Comparison of ENCODE assay signal across 15 cellular contexts in the genomic region with DNA sequence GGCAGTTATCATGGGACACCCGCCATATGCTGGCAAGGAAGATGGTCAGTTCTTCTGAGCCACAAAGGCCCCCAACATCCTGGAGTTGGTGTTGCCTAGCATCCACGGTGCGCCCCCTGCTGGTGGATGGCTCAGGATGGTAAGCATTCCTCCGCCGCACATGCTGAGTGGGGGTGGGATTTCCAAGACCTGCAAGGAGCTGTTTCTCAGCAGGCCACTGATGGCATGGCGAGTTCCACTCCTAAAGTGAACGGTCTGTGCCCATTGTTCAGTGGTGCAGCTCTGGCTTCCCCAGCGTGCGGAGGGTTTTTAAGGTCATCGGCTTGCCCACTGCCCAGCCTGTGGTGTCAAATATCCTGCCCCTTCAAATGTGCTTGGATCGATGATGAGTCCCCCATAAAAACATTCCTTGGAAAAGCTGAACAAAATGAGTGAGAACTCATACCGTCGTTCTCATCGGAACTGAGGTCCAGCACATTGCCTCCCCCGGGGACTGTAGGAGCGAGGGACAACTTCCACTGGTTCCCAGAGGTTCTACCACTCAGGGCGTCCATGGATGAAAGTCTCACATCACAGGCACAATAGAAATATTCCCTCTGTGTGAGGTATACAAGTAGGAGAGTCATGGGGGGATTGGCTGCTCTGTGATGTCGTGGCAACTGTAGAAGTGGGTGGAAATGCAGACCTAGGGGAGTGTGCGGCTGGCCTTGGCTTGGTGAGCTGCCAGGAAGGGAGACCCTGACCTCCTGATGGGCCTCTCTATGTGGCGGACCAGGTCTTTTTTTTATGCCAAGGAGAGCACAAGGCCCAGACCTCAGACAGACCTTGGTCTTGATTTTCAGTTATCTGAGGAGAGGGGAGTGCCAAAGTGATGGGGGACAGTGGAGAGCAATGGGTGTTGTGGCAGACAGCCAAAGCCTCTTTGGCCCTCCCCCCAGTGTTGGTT.
A peak's percentile ranks its signal among the peaks of the same experiment; 100 is the strongest.
DNase-seq lines count a peak whose midpoint lies in the region; ATAC-seq and TF ChIP-seq lines count a peak whose summit lies in the region.
"Had no signal": no experiment of that assay in that cellular context is flagged by ENCODE, and none has a peak within 500 bp of the region (broad histone marks: within the 10 kb centered on the region; RNA-seq: fewer than 3 reads in every experiment).

No MANE protein-coding gene starts in this region.

- no peaks in the 10 kb centered on the region for H3K27me3 Mint-ChIP-seq in stimulated activated naive B cell treated with anti-CD40 and anti-IgM and Interleukin-4, amounts not matched to agents 10 μg/mL and 1 μg/mL and 100 μg/mL, for 72 hours
- H3K27me3 Mint-ChIP-seq: activated B cell treated with CpG ODN at 0.5 μM for 24 hours had no signal

- H3K27me3 ChIP-seq in Peyer's patch (no peaks in the 10 kb centered on the region), subcutaneous abdominal adipose tissue (ENCODE audit: control insufficient read depth in 5 of 5, insufficient read depth in 4 of 5, low read length in 5 of 5) (no peaks in the 10 kb centered on the region)
- H3K27me3 ChIP-seq: thyroid gland had no signal

- H3K36me3 ChIP-seq in Peyer's patch: peaks cover 0 to 91% (median 0%) of the 10 kb centered on the region in 3 donors
- H3K36me3 ChIP-seq in subcutaneous abdominal adipose tissue (ENCODE audit: control insufficient read depth in 5 of 5, insufficient read depth in 5 of 5, low read length in 5 of 5): peaks cover 0 to 100% (median 99%) of the 10 kb centered on the region in 5 donors

- H3K4me1 Mint-ChIP-seq in stimulated activated naive B cell treated with anti-CD40 and anti-IgM and Interleukin-4, amounts not matched to agents 10 μg/mL and 1 μg/mL and 100 μg/mL, for 72 hours: no peaks in the 10 kb centered on the region
- H3K4me1 Mint-ChIP-seq: activated B cell treated with CpG ODN at 0.5 μM for 24 hours, nephron had no signal

- no peak overlapping the region for H3K27ac Mint-ChIP-seq in stimulated activated naive B cell treated with anti-CD40 and anti-IgM and Interleukin-4, amounts not matched to agents 10 μg/mL and 1 μg/mL and 100 μg/mL, for 72 hours
- H3K27ac Mint-ChIP-seq: activated B cell treated with CpG ODN at 0.5 μM for 24 hours, nephron had no signal

- H3K9ac ChIP-seq in subcutaneous abdominal adipose tissue (ENCODE audit: low read length in 5 of 5): no peak overlapping the region

- H3K4me3 ChIP-seq in Peyer's patch (no peak overlapping the region), subcutaneous abdominal adipose tissue (ENCODE audit: low read depth in 1 of 5, low read length in 5 of 5) (peak overlapping the region; percentile 31 to 67 (median 57)), foreskin fibroblast (ENCODE audit: low read depth in 1 of 2, low read length in 2 of 2) (no peak overlapping the region)
- H3K4me3 ChIP-seq: skin epidermis, thyroid gland had no signal

- TF ChIP-seq CTCF in Peyer's patch (IDR thresholded peaks at IDR 0.05) (no peak), foreskin fibroblast (IDR thresholded peaks at IDR 0.05; ENCODE audit: low read depth, low read length) (no peak)

- ATAC-seq in activated CD4-positive, CD25-positive, alpha-beta regulatory T cell treated with anti-CD3 and anti-CD28 coated beads, Interleukin-2, amount 50 U/mL, for 24 hours: no peak
- no peak for ATAC-seq in HG02588 (IDR thresholded peaks at IDR 0.05; ENCODE audit: unreplicated experiment)
- no peak for ATAC-seq in stimulated activated naive B cell treated with anti-CD40 and anti-IgM and Interleukin-4, amounts not matched to agents 10 μg/mL and 1 μg/mL and 100 μg/mL, for 72 hours (replicated peaks)
- ATAC-seq: activated T-cell treated with anti-CD3 and anti-CD28 coated beads, Interleukin-2, amount 50 U/mL, for 4 hours; left colon had no signal

- H3K9me3 ChIP-seq in Peyer's patch (peaks cover 5 to 100% (median 56%) of the 10 kb centered on the region in 4 donors), subcutaneous abdominal adipose tissue (ENCODE audit: control insufficient read depth in 5 of 5, low read length in 5 of 5) (peaks cover 99 to 100% (median 100%) of the 10 kb centered on the region in 5 donors)

- H3K4me1 ChIP-seq in Peyer's patch (no peaks in the 10 kb centered on the region), subcutaneous abdominal adipose tissue (ENCODE audit: control insufficient read depth in 5 of 5, insufficient read depth in 5 of 5, low read length in 5 of 5) (no peaks in the 10 kb centered on the region)
- H3K4me1 ChIP-seq: thyroid gland had no signal

- peaks cover 98 to 100% of the 10 kb centered on the region in 2 donors for H3K36me3 Mint-ChIP-seq in stimulated activated naive B cell treated with anti-CD40 and anti-IgM and Interleukin-4, amounts not matched to agents 10 μg/mL and 1 μg/mL and 100 μg/mL, for 72 hours

- DNase-seq in activated CD4-positive, CD25-positive, alpha-beta regulatory T cell treated with anti-CD3 and anti-CD28 coated beads, Interleukin-2, amount 50 U/mL, for 72 hours: peak; percentile 24
- DNase-seq in Peyer's patch (peak in 2 of 3 donors; percentile 19 to 43), iPS-NIHi11 (ENCODE audit: low spot score) (peak; percentile 41), foreskin fibroblast (no peak)
- DNase-seq in stimulated activated naive B cell treated with anti-CD40 and anti-IgM and Interleukin-4, amounts not matched to agents 10 μg/mL and 1 μg/mL and 100 μg/mL, for 72 hours: no peak
- DNase-seq: activated B cell treated with CpG ODN at 0.5 μM for 24 hours; activated T-cell treated with anti-CD3 and anti-CD28 coated beads, Interleukin-2, amount 50 U/mL, for 4 hours; HCEC 1CT; left colon had no signal

- no peak overlapping the region for H3K27ac ChIP-seq in Peyer's patch
- no peak overlapping the region for H3K27ac ChIP-seq in subcutaneous abdominal adipose tissue (ENCODE audit: low read depth, low read length)
- H3K27ac ChIP-seq: skin epidermis, thyroid gland had no signal

- peaks cover 77 to 86% of the 10 kb centered on the region in 2 donors for H3K9me3 Mint-ChIP-seq in stimulated activated naive B cell treated with anti-CD40 and anti-IgM and Interleukin-4, amounts not matched to agents 10 μg/mL and 1 μg/mL and 100 μg/mL, for 72 hours

- no peak for TF ChIP-seq POLR2A in Peyer's patch (IDR thresholded peaks at IDR 0.05)

- no peak overlapping the region for H3K4me3 Mint-ChIP-seq in stimulated activated naive B cell treated with anti-CD40 and anti-IgM and Interleukin-4, amounts not matched to agents 10 μg/mL and 1 μg/mL and 100 μg/mL, for 72 hours
- H3K4me3 Mint-ChIP-seq: activated B cell treated with CpG ODN at 0.5 μM for 24 hours; activated T-cell treated with anti-CD3 and anti-CD28 coated beads, Interleukin-2, amount 50 U/mL, for 4 hours; nephron had no signal

Comparison
In these comparisons a context has a peak if more than half of its experiments do, and no peak if none do; other contexts are left out.
1. DNase-seq: peak in activated CD4-positive, CD25-positive, alpha-beta regulatory T cell treated with anti-CD3 and anti-CD28 coated beads, Interleukin-2, amount 50 U/mL, for 72 hours (single experiment), Peyer's patch (2 of 3) and iPS-NIHi11 (single experiment); none in foreskin fibroblast (0 of 2) and stimulated activated naive B cell treated with anti-CD40 and anti-IgM and Interleukin-4, amounts not matched to agents 10 μg/mL and 1 μg/mL and 100 μg/mL, for 72 hours (single experiment).
2. H3K4me3 ChIP-seq: peak in subcutaneous abdominal adipose tissue (5 of 5); none in Peyer's patch (0 of 4) and foreskin fibroblast (0 of 2).